Comparison of ENCODE assay signal across 8 cellular contexts in the genomic region with DNA sequence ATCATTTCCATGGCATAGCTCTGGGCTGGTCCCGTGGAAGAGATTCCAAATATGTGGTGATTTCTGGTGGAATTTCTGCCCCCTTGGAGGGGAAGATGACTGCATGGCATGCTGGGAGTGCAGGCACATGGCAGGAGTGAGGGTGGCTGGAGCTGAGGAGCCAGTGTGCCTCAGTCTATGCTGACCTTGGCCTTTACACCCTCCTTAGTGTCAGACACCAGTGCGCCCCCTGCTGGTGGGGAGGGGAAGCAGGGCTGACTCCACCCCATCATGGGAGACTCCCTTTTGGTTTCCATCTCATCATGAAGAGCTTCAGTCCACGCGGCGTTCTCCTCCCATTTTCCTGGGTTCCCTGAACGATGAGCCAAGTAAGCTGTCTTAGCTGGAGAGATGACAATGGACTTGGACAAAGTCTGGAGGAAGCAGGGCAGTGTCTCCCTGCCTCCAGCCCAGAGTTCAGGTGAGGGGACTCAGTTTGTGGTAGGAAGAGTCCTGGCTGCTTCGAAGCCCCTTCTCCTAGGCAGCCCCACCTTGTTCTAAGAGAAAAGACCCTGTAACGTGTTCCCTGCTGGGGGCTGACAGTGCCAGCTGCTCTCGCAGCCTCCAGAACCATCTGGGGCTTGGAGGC. TPM values are rescaled to one million over a fixed set of nuclear protein-coding genes. Genes with fewer than 3 reads are reported as not detected.
DNase-seq lines count a peak whose midpoint lies in the region; ATAC-seq and TF ChIP-seq lines count a peak whose summit lies in the region.

No MANE protein-coding gene starts in this region.

- no peak overlapping the region for H3K4me2 ChIP-seq in fibroblast of lung (ENCODE audit: extremely low read depth, insufficient read depth, low read length)
- peak overlapping the region; percentile 59 for H3K4me2 ChIP-seq in smooth muscle cell

- H3K79me2 ChIP-seq in fibroblast of lung (ENCODE audit: control insufficient read depth, insufficient read depth, low read length) (no peaks in the 10 kb centered on the region), smooth muscle cell (ENCODE audit: low read depth) (no peaks in the 10 kb centered on the region)

- H3K4me1 ChIP-seq in NT2/D1 (ENCODE audit: insufficient read depth, insufficient read length): peaks cover 12% of the 10 kb centered on the region
- H3K4me1 ChIP-seq in fibroblast of lung (ENCODE audit: control insufficient read depth, extremely low read depth, insufficient read depth, low read length): peaks cover 26% of the 10 kb centered on the region
- H3K4me1 ChIP-seq in smooth muscle cell (ENCODE audit: low read depth): peaks cover 11% of the 10 kb centered on the region

- H2AFZ ChIP-seq in fibroblast of lung (ENCODE audit: low read length) (no peak overlapping the region), smooth muscle cell (ENCODE audit: low read depth) (no peak overlapping the region)

- DNase-seq in AG09309 (ENCODE audit: low read depth) (no peak), NT2/D1 (ENCODE audit: low read depth, low spot score) (peak; percentile 61), fibroblast of lung (ENCODE audit: low read depth in 2 of 2) (peak in 1 of 2 donors; percentile 9), smooth muscle cell (lab: John Stamatoyannopoulos, UW; ENCODE audit: unreplicated experiment) (no peak)
- peak; percentile 40 for DNase-seq in activated CD8-positive, alpha-beta memory T cell treated with anti-CD3 and anti-CD28 coated beads, Interleukin-2, amount 50 U/mL, for 24 hours (ENCODE audit: extremely low read depth)

- H3F3A ChIP-seq in smooth muscle cell (ENCODE audit: low read depth): peaks cover 5% of the 10 kb centered on the region

- H3K9ac ChIP-seq in NT2/D1 (ENCODE audit: insufficient read length, low read depth): no peak overlapping the region
- H3K9ac ChIP-seq in fibroblast of lung (ENCODE audit: insufficient read depth, low read length): no peak overlapping the region
- H3K9ac ChIP-seq in smooth muscle cell (ENCODE audit: low read depth): no peak overlapping the region

- peaks cover 62% of the 10 kb centered on the region for H3K36me3 ChIP-seq in NT2/D1 (ENCODE audit: insufficient read depth, insufficient read length, low read length)
- no peaks in the 10 kb centered on the region for H3K36me3 ChIP-seq in fibroblast of lung (ENCODE audit: control insufficient read depth, insufficient read depth, low read length)
- H3K36me3 ChIP-seq in smooth muscle cell (ENCODE audit: low read depth): no peaks in the 10 kb centered on the region

- ATAC-seq in GM18511 (IDR thresholded peaks at IDR 0.05; ENCODE audit: unreplicated experiment): peak; percentile 70
- no peak for ATAC-seq in HG03280 (IDR thresholded peaks at IDR 0.05; ENCODE audit: unreplicated experiment)
- no peak for ATAC-seq in HG02840 (IDR thresholded peaks at IDR 0.05; ENCODE audit: low FRiP score, unreplicated experiment)

- no peak overlapping the region for H3K4me3 ChIP-seq in AG09309 (ENCODE audit: control insufficient read depth, low read depth, low read length)
- no peak overlapping the region for H3K4me3 ChIP-seq in NT2/D1 (ENCODE audit: insufficient read length, low read depth)
- no peak overlapping the region for H3K4me3 ChIP-seq in fibroblast of lung (replicated peaks in 1 of 4; ENCODE audit: control extremely low read depth in 1 of 4, insufficient read depth in 1 of 4, low read depth in 3 of 4, low read length in 4 of 4)
- no peak overlapping the region for H3K4me3 ChIP-seq in smooth muscle cell

- TF ChIP-seq CTCF in AG09309 (IDR thresholded peaks at IDR 0.05; ENCODE audit: control insufficient read depth, insufficient read depth, low read depth, low read length, missing control alignments) (peak; percentile 85), fibroblast of lung (conservative IDR thresholded peaks at IDR 0.05 in 1 of 2, IDR thresholded peaks at IDR 0.05 in 1 of 2; ENCODE audit: low read depth in 1 of 2, low read length in 2 of 2) (peak; percentile 54 to 73), smooth muscle cell (IDR thresholded peaks at IDR 0.05; ENCODE audit: borderline replicate concordance, insufficient read depth, poor library complexity, severe bottlenecking) (peak; percentile 92)

- 85% methylated on average over 9 of the region's 9 CpGs for WGBS in smooth muscle cell (ENCODE audit: low lambda C conversion rate)

- no peaks in the 10 kb centered on the region for H4K20me1 ChIP-seq in fibroblast of lung (ENCODE audit: control insufficient read depth, extremely low read depth, insufficient read depth, low read length)
- peaks cover 72% of the 10 kb centered on the region for H4K20me1 ChIP-seq in smooth muscle cell (ENCODE audit: low read depth)

- H3K9me3 ChIP-seq in NT2/D1 (ENCODE audit: insufficient read depth, low read length) (no peaks in the 10 kb centered on the region), fibroblast of lung (ENCODE audit: control insufficient read depth, insufficient read depth, low read depth, low read length) (no peaks in the 10 kb centered on the region), smooth muscle cell (replicated peaks; ENCODE audit: low read depth) (no peaks in the 10 kb centered on the region)

- H3K27me3 ChIP-seq in NT2/D1 (ENCODE audit: insufficient read depth, insufficient read length) (peaks cover 3% of the 10 kb centered on the region), fibroblast of lung (ENCODE audit: control insufficient read depth, insufficient read depth, low read length) (no peaks in the 10 kb centered on the region), smooth muscle cell (ENCODE audit: low read depth) (peaks cover 4% of the 10 kb centered on the region)

- H3K27ac ChIP-seq in fibroblast of lung (ENCODE audit: insufficient read depth, low read length) (no peak overlapping the region), smooth muscle cell (ENCODE audit: low read depth) (no peak overlapping the region)

RNA-seq across cellular contexts. Expression of a gene that starts 10.3 kb away (rescaled TPM):
- total RNA-seq in fibroblast of lung (not detected in 2 replicates), smooth muscle cell (not detected in 2 replicates)
- polyA plus RNA-seq in fibroblast of lung (not detected in 2 replicates), smooth muscle cell (not detected in 2 replicates)
- not detected in 2 replicates for polyA plus RNA-seq in fibroblast of lung (2012)
- polyA minus RNA-seq in fibroblast of lung (ENCODE audit: low replicate concordance): not detected in 2 replicates

RNA-seq across cellular contexts. Expression of a gene that starts 25.7 kb away (rescaled TPM):
- total RNA-seq in fibroblast of lung: 41.9 and 43.8 TPM in 2 replicates
- 17.2 and 27.0 TPM in 2 replicates for polyA plus RNA-seq in fibroblast of lung
- 12.2 and 18.5 TPM in 2 replicates for polyA plus RNA-seq in fibroblast of lung (2012)
- 24.0 and 28.1 TPM in 2 replicates for polyA minus RNA-seq in fibroblast of lung (ENCODE audit: low replicate concordance)
- 26.2 and 31.2 TPM in 2 replicates for total RNA-seq in smooth muscle cell
- 22.5 and 26.0 TPM in 2 replicates for polyA plus RNA-seq in smooth muscle cell

RNA-seq across cellular contexts. Expression of a gene that starts 52.1 kb away (rescaled TPM):
- under 0.01 TPM in 1 of 2 replicates, not detected in the other for total RNA-seq in fibroblast of lung
- not detected in 2 replicates for polyA plus RNA-seq in fibroblast of lung
- not detected in 2 replicates for polyA plus RNA-seq in fibroblast of lung (2012)
- not detected in 2 replicates for polyA minus RNA-seq in fibroblast of lung (ENCODE audit: low replicate concordance)
- not detected in 2 replicates for total RNA-seq in smooth muscle cell
- not detected in 2 replicates for polyA plus RNA-seq in smooth muscle cell

Comparison
In these comparisons a context has a peak if more than half of its experiments do, and no peak if none do; other contexts are left out.
1. DNase-seq: peak in NT2/D1 (single experiment) and activated CD8-positive, alpha-beta memory T cell treated with anti-CD3 and anti-CD28 coated beads, Interleukin-2, amount 50 U/mL, for 24 hours (single experiment); none in AG09309 (single experiment) and smooth muscle cell (single experiment).
2. Peak in every context shown above with its lines, with median percentiles within 50 percentile points of each other: CTCF ChIP-seq.